In the genomic region with DNA sequence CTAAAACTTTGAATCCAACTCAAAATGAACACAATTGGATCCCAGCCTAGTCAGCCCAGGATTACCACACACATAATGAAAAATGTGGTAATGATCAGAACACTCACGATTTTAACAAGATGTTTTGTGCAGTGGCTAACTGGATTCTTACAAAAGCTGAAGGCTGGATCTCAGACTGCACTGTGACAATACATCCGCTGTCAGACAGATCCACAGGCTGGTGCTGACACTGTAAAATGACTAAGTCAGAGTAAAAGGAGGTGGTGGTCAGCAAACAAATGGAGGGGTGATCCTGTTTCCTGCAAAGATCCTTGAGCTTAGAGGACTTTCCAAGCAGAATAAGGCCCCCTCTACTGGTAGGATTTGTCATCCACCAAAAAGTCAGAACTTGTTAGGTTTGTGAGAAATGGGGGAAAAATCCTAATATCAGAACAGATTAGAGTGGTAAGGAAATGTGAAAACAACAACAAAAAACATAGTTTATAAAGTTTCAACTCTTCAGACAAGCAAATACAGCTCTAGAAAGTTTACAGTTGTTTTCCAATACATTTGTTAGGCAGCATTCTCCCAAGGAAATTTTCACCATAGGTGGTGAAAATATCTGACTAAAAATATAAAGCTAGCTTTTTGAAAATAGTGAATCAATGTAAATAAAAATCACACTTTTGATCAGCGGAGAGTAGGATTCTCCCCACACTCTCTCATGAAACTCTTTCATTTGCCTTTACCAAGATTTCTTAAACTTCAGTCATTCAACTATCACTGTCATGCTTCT, we compare ENCODE assay signal across 8 cellular contexts.
A peak's percentile ranks its signal among the peaks of the same experiment; 100 is the strongest.
DNase-seq lines count a peak whose midpoint lies in the region; ATAC-seq and TF ChIP-seq lines count a peak whose summit lies in the region.

No MANE protein-coding gene starts in this region.

- H3K9me3 ChIP-seq in stomach (no peaks in the 10 kb centered on the region), MG63 (no peaks in the 10 kb centered on the region)

- peaks cover 3% of the 10 kb centered on the region for H3K27me3 Mint-ChIP-seq in activated CD8-positive, alpha-beta T cell treated with anti-CD3 and anti-CD28 coated beads for 36 hours
- H3K27me3 Mint-ChIP-seq in activated CD8-positive, alpha-beta T cell treated with anti-CD3 and anti-CD28 coated beads, Interleukin-2, amount 10 ng/mL, durations not matched to agents 7 days and 5 days (ENCODE audit: low read depth): peaks cover 11% of the 10 kb centered on the region

- CTCF ChIA-PET in activated CD8-positive, alpha-beta T cell treated with anti-CD3 and anti-CD28 coated beads for 36 hours (lab: Charles Lee): interaction anchor here (0.7 to 3.6 kb wide), 24 partner anchors 8 to 302 kb away, joined by 3 to 19 read pairs (median 4); a partner anchor contains a TSS
- CTCF ChIA-PET in activated CD8-positive, alpha-beta T cell treated with anti-CD3 and anti-CD28 coated beads, Interleukin-2, amount 10 ng/mL, durations not matched to agents 7 days and 5 days (lab: Charles Lee): interaction anchor here (0.7 to 2.5 kb wide), 26 partner anchors 9 to 456 kb away, joined by 3 to 18 read pairs (median 4); a partner anchor contains a TSS

- no peaks in the 10 kb centered on the region for H3K4me1 Mint-ChIP-seq in activated CD8-positive, alpha-beta T cell treated with anti-CD3 and anti-CD28 coated beads for 36 hours (ENCODE audit: low read depth)
- H3K4me1 Mint-ChIP-seq in activated CD8-positive, alpha-beta T cell treated with anti-CD3 and anti-CD28 coated beads, Interleukin-2, amount 10 ng/mL, durations not matched to agents 7 days and 5 days (ENCODE audit: low read depth): peaks cover 3% of the 10 kb centered on the region

- intact Hi-C loops in activated CD8-positive, alpha-beta T cell treated with anti-CD3 and anti-CD28 coated beads for 36 hours (cut with micrococcal nuclease): no loop called here
- intact Hi-C loops in stomach (cut with DNase I; ENCODE audit: low total_unique reads): loop anchor here (10.0 kb wide), 1 partner anchor 110 kb away; no protein-coding TSS in a partner anchor

- peaks cover 1% of the 10 kb centered on the region for H3K9me3 Mint-ChIP-seq in activated CD8-positive, alpha-beta T cell treated with anti-CD3 and anti-CD28 coated beads for 36 hours
- H3K9me3 Mint-ChIP-seq in activated CD8-positive, alpha-beta T cell treated with anti-CD3 and anti-CD28 coated beads, Interleukin-2, amount 10 ng/mL, durations not matched to agents 7 days and 5 days (ENCODE audit: insufficient read depth): no peaks in the 10 kb centered on the region

- H3K36me3 Mint-ChIP-seq in activated CD8-positive, alpha-beta T cell treated with anti-CD3 and anti-CD28 coated beads for 36 hours (ENCODE audit: low read depth): no peaks in the 10 kb centered on the region
- no peaks in the 10 kb centered on the region for H3K36me3 Mint-ChIP-seq in activated CD8-positive, alpha-beta T cell treated with anti-CD3 and anti-CD28 coated beads, Interleukin-2, amount 10 ng/mL, durations not matched to agents 7 days and 5 days (ENCODE audit: low read depth)

- no peak overlapping the region for H3K27ac Mint-ChIP-seq in activated CD8-positive, alpha-beta T cell treated with anti-CD3 and anti-CD28 coated beads for 36 hours
- no peak overlapping the region for H3K27ac Mint-ChIP-seq in activated CD8-positive, alpha-beta T cell treated with anti-CD3 and anti-CD28 coated beads, Interleukin-2, amount 10 ng/mL, durations not matched to agents 7 days and 5 days

- POLR2A ChIA-PET in activated CD8-positive, alpha-beta T cell treated with anti-CD3 and anti-CD28 coated beads for 36 hours (lab: Charles Lee): no interaction called here
- POLR2A ChIA-PET in activated CD8-positive, alpha-beta T cell treated with anti-CD3 and anti-CD28 coated beads, Interleukin-2, amount 10 ng/mL, durations not matched to agents 7 days and 5 days (lab: Charles Lee): no interaction called here

- H3K4me3 ChIP-seq in stomach (no peak overlapping the region), MG63 (no peak overlapping the region)

- H3K4me1 ChIP-seq in stomach: peaks cover 0 to 7% (median 0%) of the 10 kb centered on the region in 4 donors

- TF ChIP-seq POLR2A in stomach (IDR thresholded peaks at IDR 0.05): no peak

- TF ChIP-seq CTCF in activated CD8-positive, alpha-beta T cell treated with anti-CD3 and anti-CD28 coated beads for 36 hours (IDR thresholded peaks at IDR 0.05): peak; percentile 55
- TF ChIP-seq CTCF in stomach (IDR thresholded peaks at IDR 0.05): peak in 5 of 7 experiments; percentile 32 to 51 (median 49)

- no peak for ATAC-seq in activated CD8-positive, alpha-beta T cell treated with anti-CD3 and anti-CD28 coated beads for 36 hours
- no peak for ATAC-seq in activated CD8-positive, alpha-beta T cell treated with anti-CD3 and anti-CD28 coated beads, Interleukin-2, amount 10 ng/mL, durations not matched to agents 7 days and 5 days
- ATAC-seq in GM21360 (IDR thresholded peaks at IDR 0.05; ENCODE audit: unreplicated experiment): no peak

- no peak overlapping the region for H3K4me3 Mint-ChIP-seq in activated CD8-positive, alpha-beta T cell treated with anti-CD3 and anti-CD28 coated beads for 36 hours
- no peak overlapping the region for H3K4me3 Mint-ChIP-seq in activated CD8-positive, alpha-beta T cell treated with anti-CD3 and anti-CD28 coated beads, Interleukin-2, amount 10 ng/mL, durations not matched to agents 7 days and 5 days

- no peak for TF ChIP-seq EP300 in stomach (IDR thresholded peaks at IDR 0.05)

- 45 to 58% (median 47%) methylated on average over 3 of the region's 3 CpGs for WGBS in stomach, 5 donors

- DNase-seq in activated CD8-positive, alpha-beta T cell treated with anti-CD3 and anti-CD28 coated beads for 36 hours: peak; percentile 3
- no peak for DNase-seq in activated CD8-positive, alpha-beta T cell treated with anti-CD3 and anti-CD28 coated beads, Interleukin-2, amount 10 ng/mL, durations not matched to agents 7 days and 5 days
- peak; percentile 54 for DNase-seq in NAMALWA (ENCODE audit: low spot score)
- DNase-seq in amniotic epithelial cell (ENCODE audit: low read depth): peak; percentile 63
- peak; percentile 50 for DNase-seq in iPS DF 19.7 (ENCODE audit: low read depth, low spot score)
- no peak for DNase-seq in stomach
- no peak for DNase-seq in MG63

- H3K27ac ChIP-seq in stomach: peak overlapping the region in 1 of 5 donors; percentile 5

- H3K27me3 ChIP-seq in stomach (no peaks in the 10 kb centered on the region), MG63 (peaks cover 2% of the 10 kb centered on the region; the same call in 1 of the 2 replicates)

- H3K36me3 ChIP-seq in stomach: no peaks in the 10 kb centered on the region
- H3K36me3 ChIP-seq in MG63: no peaks in the 10 kb centered on the region; the same call in 1 of the 2 replicates

Comparison
In these comparisons a context has a peak if more than half of its experiments do, and no peak if none do; other contexts are left out.
1. DNase-seq: peak in activated CD8-positive, alpha-beta T cell treated with anti-CD3 and anti-CD28 coated beads for 36 hours (single experiment), NAMALWA (single experiment), amniotic epithelial cell (single experiment) and iPS DF 19.7 (single experiment); none in activated CD8-positive, alpha-beta T cell treated with anti-CD3 and anti-CD28 coated beads, Interleukin-2, amount 10 ng/mL, durations not matched to agents 7 days and 5 days (single experiment), stomach (single experiment) and MG63 (single experiment).